In the genomic region with DNA sequence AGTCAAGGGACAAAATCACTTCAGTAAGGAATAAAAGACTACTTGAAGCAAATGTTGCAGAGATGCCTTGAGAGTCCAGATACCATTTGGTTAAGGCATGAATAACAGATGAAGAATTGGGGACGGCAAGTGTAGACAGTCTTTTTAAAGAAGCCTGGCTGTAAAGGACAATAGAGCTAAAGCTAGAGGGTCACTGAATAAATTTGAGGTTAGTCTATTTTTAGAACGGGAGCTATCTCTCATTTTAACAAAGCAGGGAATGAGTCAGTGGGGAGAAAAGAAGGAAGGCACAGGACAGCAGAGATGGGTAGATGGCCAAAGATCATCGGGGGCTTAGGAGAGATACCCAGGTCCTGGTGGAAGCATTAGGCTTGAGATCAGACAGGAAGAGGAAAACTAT, we compare ENCODE assay signal across 1 cellular context.
TF ChIP-seq lines count a peak whose summit lies in the region.

No MANE protein-coding gene starts in this region.

TF ChIP-seq in H1, 55 proteins besides CTCF, POLR2A, EP300 and RAD21 (continued from another document):
- TF ChIP-seq, protein P1, sequence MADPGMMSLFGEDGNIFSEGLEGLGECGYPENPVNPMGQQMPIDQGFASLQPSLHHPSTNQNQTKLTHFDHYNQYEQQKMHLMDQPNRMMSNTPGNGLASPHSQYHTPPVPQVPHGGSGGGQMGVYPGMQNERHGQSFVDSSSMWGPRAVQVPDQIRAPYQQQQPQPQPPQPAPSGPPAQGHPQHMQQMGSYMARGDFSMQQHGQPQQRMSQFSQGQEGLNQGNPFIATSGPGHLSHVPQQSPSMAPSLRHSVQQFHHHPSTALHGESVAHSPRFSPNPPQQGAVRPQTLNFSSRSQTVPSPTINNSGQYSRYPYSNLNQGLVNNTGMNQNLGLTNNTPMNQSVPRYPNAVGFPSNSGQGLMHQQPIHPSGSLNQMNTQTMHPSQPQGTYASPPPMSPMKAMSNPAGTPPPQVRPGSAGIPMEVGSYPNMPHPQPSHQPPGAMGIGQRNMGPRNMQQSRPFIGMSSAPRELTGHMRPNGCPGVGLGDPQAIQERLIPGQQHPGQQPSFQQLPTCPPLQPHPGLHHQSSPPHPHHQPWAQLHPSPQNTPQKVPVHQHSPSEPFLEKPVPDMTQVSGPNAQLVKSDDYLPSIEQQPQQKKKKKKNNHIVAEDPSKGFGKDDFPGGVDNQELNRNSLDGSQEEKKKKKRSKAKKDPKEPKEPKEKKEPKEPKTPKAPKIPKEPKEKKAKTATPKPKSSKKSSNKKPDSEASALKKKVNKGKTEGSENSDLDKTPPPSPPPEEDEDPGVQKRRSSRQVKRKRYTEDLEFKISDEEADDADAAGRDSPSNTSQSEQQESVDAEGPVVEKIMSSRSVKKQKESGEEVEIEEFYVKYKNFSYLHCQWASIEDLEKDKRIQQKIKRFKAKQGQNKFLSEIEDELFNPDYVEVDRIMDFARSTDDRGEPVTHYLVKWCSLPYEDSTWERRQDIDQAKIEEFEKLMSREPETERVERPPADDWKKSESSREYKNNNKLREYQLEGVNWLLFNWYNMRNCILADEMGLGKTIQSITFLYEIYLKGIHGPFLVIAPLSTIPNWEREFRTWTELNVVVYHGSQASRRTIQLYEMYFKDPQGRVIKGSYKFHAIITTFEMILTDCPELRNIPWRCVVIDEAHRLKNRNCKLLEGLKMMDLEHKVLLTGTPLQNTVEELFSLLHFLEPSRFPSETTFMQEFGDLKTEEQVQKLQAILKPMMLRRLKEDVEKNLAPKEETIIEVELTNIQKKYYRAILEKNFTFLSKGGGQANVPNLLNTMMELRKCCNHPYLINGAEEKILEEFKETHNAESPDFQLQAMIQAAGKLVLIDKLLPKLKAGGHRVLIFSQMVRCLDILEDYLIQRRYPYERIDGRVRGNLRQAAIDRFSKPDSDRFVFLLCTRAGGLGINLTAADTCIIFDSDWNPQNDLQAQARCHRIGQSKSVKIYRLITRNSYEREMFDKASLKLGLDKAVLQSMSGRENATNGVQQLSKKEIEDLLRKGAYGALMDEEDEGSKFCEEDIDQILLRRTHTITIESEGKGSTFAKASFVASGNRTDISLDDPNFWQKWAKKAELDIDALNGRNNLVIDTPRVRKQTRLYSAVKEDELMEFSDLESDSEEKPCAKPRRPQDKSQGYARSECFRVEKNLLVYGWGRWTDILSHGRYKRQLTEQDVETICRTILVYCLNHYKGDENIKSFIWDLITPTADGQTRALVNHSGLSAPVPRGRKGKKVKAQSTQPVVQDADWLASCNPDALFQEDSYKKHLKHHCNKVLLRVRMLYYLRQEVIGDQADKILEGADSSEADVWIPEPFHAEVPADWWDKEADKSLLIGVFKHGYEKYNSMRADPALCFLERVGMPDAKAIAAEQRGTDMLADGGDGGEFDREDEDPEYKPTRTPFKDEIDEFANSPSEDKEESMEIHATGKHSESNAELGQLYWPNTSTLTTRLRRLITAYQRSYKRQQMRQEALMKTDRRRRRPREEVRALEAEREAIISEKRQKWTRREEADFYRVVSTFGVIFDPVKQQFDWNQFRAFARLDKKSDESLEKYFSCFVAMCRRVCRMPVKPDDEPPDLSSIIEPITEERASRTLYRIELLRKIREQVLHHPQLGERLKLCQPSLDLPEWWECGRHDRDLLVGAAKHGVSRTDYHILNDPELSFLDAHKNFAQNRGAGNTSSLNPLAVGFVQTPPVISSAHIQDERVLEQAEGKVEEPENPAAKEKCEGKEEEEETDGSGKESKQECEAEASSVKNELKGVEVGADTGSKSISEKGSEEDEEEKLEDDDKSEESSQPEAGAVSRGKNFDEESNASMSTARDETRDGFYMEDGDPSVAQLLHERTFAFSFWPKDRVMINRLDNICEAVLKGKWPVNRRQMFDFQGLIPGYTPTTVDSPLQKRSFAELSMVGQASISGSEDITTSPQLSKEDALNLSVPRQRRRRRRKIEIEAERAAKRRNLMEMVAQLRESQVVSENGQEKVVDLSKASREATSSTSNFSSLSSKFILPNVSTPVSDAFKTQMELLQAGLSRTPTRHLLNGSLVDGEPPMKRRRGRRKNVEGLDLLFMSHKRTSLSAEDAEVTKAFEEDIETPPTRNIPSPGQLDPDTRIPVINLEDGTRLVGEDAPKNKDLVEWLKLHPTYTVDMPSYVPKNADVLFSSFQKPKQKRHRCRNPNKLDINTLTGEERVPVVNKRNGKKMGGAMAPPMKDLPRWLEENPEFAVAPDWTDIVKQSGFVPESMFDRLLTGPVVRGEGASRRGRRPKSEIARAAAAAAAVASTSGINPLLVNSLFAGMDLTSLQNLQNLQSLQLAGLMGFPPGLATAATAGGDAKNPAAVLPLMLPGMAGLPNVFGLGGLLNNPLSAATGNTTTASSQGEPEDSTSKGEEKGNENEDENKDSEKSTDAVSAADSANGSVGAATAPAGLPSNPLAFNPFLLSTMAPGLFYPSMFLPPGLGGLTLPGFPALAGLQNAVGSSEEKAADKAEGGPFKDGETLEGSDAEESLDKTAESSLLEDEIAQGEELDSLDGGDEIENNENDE (IDR thresholded peaks at IDR 0.05; ENCODE audit: insufficient replicate concordance, low read length): no peak
- no peak for TF ChIP-seq FOSL1 (IDR thresholded peaks at IDR 0.05; ENCODE audit: insufficient read depth, low read depth, low read length)
- no peak for TF ChIP-seq MAFK (IDR thresholded peaks at IDR 0.05; ENCODE audit: low read depth, low read length)
- no peak for TF ChIP-seq KDM4A (IDR thresholded peaks at IDR 0.05; ENCODE audit: low read depth, low read length, severe bottlenecking)
- no peak for TF ChIP-seq TBP (IDR thresholded peaks at IDR 0.05; ENCODE audit: low read depth, low read length)
- TF ChIP-seq TCF12 (IDR thresholded peaks at IDR 0.05; ENCODE audit: low read depth, low read length): no peak
- no peak for TF ChIP-seq RBBP5 (IDR thresholded peaks at IDR 0.05; ENCODE audit: borderline replicate concordance, low read depth, low read length)
- no peak for TF ChIP-seq POLR2AphosphoS5 (IDR thresholded peaks at IDR 0.05; ENCODE audit: low read depth, low read length)
- TF ChIP-seq JUN (IDR thresholded peaks at IDR 0.05; ENCODE audit: low read depth, low read length): no peak
- TF ChIP-seq CBX5 (IDR thresholded peaks at IDR 0.05; ENCODE audit: low read depth, low read length): no peak
- no peak for TF ChIP-seq KDM5A (IDR thresholded peaks at IDR 0.05; ENCODE audit: low read length)
- TF ChIP-seq POU5F1 (IDR thresholded peaks at IDR 0.05; ENCODE audit: low read depth, low read length): no peak
